8 cellular contexts compared by ENCODE assay signal in genomic region chr2:219294356-219295351, GRCh38. TPM values are rescaled to one million over a fixed set of nuclear protein-coding genes. Genes with fewer than 3 reads are reported as not detected.
DNase-seq lines count a peak whose midpoint lies in the region; ATAC-seq, FAIRE-seq and TF ChIP-seq lines count a peak whose summit lies in the region.

No MANE protein-coding gene starts in this region.

- peak overlapping the region; percentile 84 for H3K27ac Mint-ChIP-seq in activated CD4-positive, alpha-beta T cell treated with anti-CD3 and anti-CD28 coated beads for 36 hours

- ATAC-seq in GM18520 (IDR thresholded peaks at IDR 0.05; ENCODE audit: unreplicated experiment) (peak; percentile 86), HG03045 (IDR thresholded peaks at IDR 0.05; ENCODE audit: unreplicated experiment) (peak; percentile 80), HepG2 (peak; percentile 85)
- peak; percentile 90 for ATAC-seq in activated CD4-positive, alpha-beta T cell treated with anti-CD3 and anti-CD28 coated beads for 36 hours

- H3K36me3 Mint-ChIP-seq in activated CD4-positive, alpha-beta T cell treated with anti-CD3 and anti-CD28 coated beads for 36 hours (ENCODE audit: low read depth) = no peaks in the 10 kb centered on the region

- H3K27ac ChIP-seq in colonic mucosa (peak overlapping the region; percentile 51), HepG2 (ENCODE audit: extremely low read length, insufficient read depth, low read length) (no peak overlapping the region)

- TF ChIP-seq POLR2A in HepG2 (IDR thresholded peaks at IDR 0.05; ENCODE audit: insufficient read depth in 1 of 2, low read depth in 2 of 2, low read length in 2 of 2) = peak; percentile 48 to 70; a peak in 3 of 4 replicates

- in situ Hi-C loops in ACHN (cut with HindIII; ENCODE audit: low pct_ligation_motif_present, low pct_unique_long_range_greater_than_20kb, low sequenced_read_pairs) (no loop called here), HepG2 (cut with HindIII; ENCODE audit: extremely low pct_ligation_motif_present, low pct_unique_long_range_greater_than_20kb) (loop anchor here (5.0 kb wide), 1 partner anchor 122 kb away; the partner anchor contains the start of gene SLC23A3)

- peak overlapping the region; percentile 77 for H2AFZ ChIP-seq in HepG2 (ENCODE audit: low read length)

- H3K9me3 Mint-ChIP-seq in activated CD4-positive, alpha-beta T cell treated with anti-CD3 and anti-CD28 coated beads for 36 hours (ENCODE audit: low read depth) = no peaks in the 10 kb centered on the region

- H4K20me1 ChIP-seq in HepG2 (ENCODE audit: insufficient read depth, low read length) = no peaks in the 10 kb centered on the region

- 20% methylated on average over 26 of the region's 67 CpGs for WGBS in HepG2 (ENCODE audit: low lambda C conversion rate)

- BruUV-seq in HepG2 (replicated peaks; lab: Mats Ljungman, UMichigan) = no TSS peak

- peak; percentile 89 for FAIRE-seq in HepG2 (lab: Jason Lieb, UNC)

- TF ChIP-seq EP300 in HepG2 (IDR thresholded peaks at IDR 0.05; ENCODE audit: low read depth in 2 of 2, low read length in 2 of 2) (peak; percentile 48 to 53; a peak in 1 of 4 replicates), HepG2 (CRISPR knock-in tag; IDR thresholded peaks at IDR 0.05; ENCODE audit: borderline replicate concordance) (no peak)

- TF ChIP-seq CTCF in colonic mucosa (IDR thresholded peaks at IDR 0.05) (peak; percentile 99), HepG2 (CRISPR knock-in tag; IDR thresholded peaks at IDR 0.05) (peak; percentile 93)

- peak overlapping the region; percentile 87 for H3K4me2 ChIP-seq in HepG2 (ENCODE audit: low read depth, low read length)

- intact Hi-C loops in activated CD4-positive, alpha-beta T cell treated with anti-CD3 and anti-CD28 coated beads for 36 hours (cut with DNase I, micrococcal nuclease) = loop anchor here (1.0 to 5.0 kb wide), 12 partner anchors 15 to 248 kb away; partner anchors contain the start of genes DNAJB2 (in 2 of the 2), NHEJ1 (in 2 of the 2), RETREG2 (in 2 of the 2) and TUBA4A (in 2 of the 2)
- intact Hi-C loops in colonic mucosa (cut with DNase I) (loop anchor here (5.0 to 10.0 kb wide), 2 partner anchors 70 to 237 kb away; partner anchors contain the start of genes ANKZF1 and ATG9A), HepG2 (cut with micrococcal nuclease; ENCODE audit: unreplicated experiment) (loop anchor here (1.0 to 10.0 kb wide), 7 partner anchors 15 to 240 kb away; partner anchors contain the start of genes ABCB6, ANKZF1, ATG9A and DNAJB2)

- H3K36me3 ChIP-seq in colonic mucosa (no peaks in the 10 kb centered on the region), HepG2 (replicated peaks in 1 of 2; ENCODE audit: control insufficient read depth in 1 of 2, insufficient read depth in 2 of 2, low read length in 2 of 2) (no peaks in the 10 kb centered on the region)

- peaks cover 22% of the 10 kb centered on the region for H3K4me1 Mint-ChIP-seq in activated CD4-positive, alpha-beta T cell treated with anti-CD3 and anti-CD28 coated beads for 36 hours

- CTCF ChIA-PET in activated CD4-positive, alpha-beta T cell treated with anti-CD3 and anti-CD28 coated beads for 36 hours (lab: Charles Lee) = interaction anchor here (0.6 to 12.9 kb wide), 52 partner anchors 11 to 637 kb away, joined by 3 to 257 read pairs (median 5); partner anchors contain the start of genes ABCB6, ANKZF1, ATG9A and CNPPD1
- CTCF ChIA-PET in HepG2 (lab: Yijun Ruan, JAX; ENCODE audit: low intra/inter-chr PET ratio, low total read pairs) = interaction anchor here (1.2 to 3.4 kb wide), 8 partner anchors 18 to 135 kb away, joined by 3 to 88 read pairs (median 10); partner anchors contain the start of genes ANKZF1, ATG9A, DNAJB2 and NHEJ1

- H3K4me1 ChIP-seq in colonic mucosa (no peaks in the 10 kb centered on the region), HepG2 (ENCODE audit: insufficient read depth, low read length) (peaks cover 36% of the 10 kb centered on the region)

- H3K79me2 ChIP-seq in HepG2 (ENCODE audit: insufficient read depth, low read length) = no peaks in the 10 kb centered on the region

- POLR2A ChIA-PET in activated CD4-positive, alpha-beta T cell treated with anti-CD3 and anti-CD28 coated beads for 36 hours (lab: Charles Lee) = interaction anchor here (0.5 to 1.3 kb wide), 7 partner anchors 15 to 119 kb away, joined by 3 to 8 read pairs (median 4); partner anchors contain the start of genes CNPPD1, DNAJB2, TUBA4A and TUBA4B
- POLR2A ChIA-PET in HepG2 (lab: Yijun Ruan, JAX) = interaction anchor here (0.8 to 3.6 kb wide), 17 partner anchors 8 to 293 kb away, joined by 3 to 47 read pairs (median 6); partner anchors contain the start of genes ABCB6, ANKZF1, ATG9A and CNPPD1

- H3K27me3 ChIP-seq in colonic mucosa (no peaks in the 10 kb centered on the region), HepG2 (ENCODE audit: control insufficient read depth in 1 of 2, insufficient read depth in 2 of 2, low read length in 2 of 2) (peaks cover 6 to 83% of the 10 kb centered on the region in 2 experiments; a peak in 4 of 5 replicates)

- peak; percentile 99 for TF ChIP-seq RAD21 in HepG2 (CRISPR knock-in tag; IDR thresholded peaks at IDR 0.05)

- peak overlapping the region; percentile 68 for H3K4me3 Mint-ChIP-seq in activated CD4-positive, alpha-beta T cell treated with anti-CD3 and anti-CD28 coated beads for 36 hours

- H3K9ac ChIP-seq in colonic mucosa (ENCODE audit: low read depth in 2 of 2, low read length in 2 of 2) (peak overlapping the region; percentile 68 to 73), HepG2 (ENCODE audit: insufficient read depth, low read depth, low read length) (peak overlapping the region; percentile 75)

- H3K4me3 ChIP-seq in colonic mucosa (peak overlapping the region; percentile 53), HepG2 (replicated peaks in 1 of 3; ENCODE audit: insufficient read depth in 1 of 3, low read depth in 2 of 3, low read length in 3 of 3) (peak overlapping the region; percentile 60 to 81 (median 80))

- peak; percentile 86 for DNase-seq in ACHN
- peak; percentile 80 for DNase-seq in NCI-H2171 treated with DMSO at 0.1 percent for 48 hours (lab: John Stamatoyannopoulos, UW)
- DNase-seq in activated CD4-positive, alpha-beta T cell treated with anti-CD3 and anti-CD28 coated beads for 36 hours = peak; percentile 93
- peak; percentile 91 for DNase-seq in colonic mucosa
- peak; percentile 80 for DNase-seq in HepG2 (ENCODE audit: low spot score)
- DNase-seq in stimulated activated CD4-positive, alpha-beta T cell treated with anti-CD3 and anti-CD28 coated beads, Interleukin-4, amount 100 ng/mL, for 1 hour = peak; percentile 89

- H3K27me3 Mint-ChIP-seq in activated CD4-positive, alpha-beta T cell treated with anti-CD3 and anti-CD28 coated beads for 36 hours = no peaks in the 10 kb centered on the region

- H3K9me3 ChIP-seq in colonic mucosa (no peaks in the 10 kb centered on the region), HepG2 (ENCODE audit: low read length) (no peaks in the 10 kb centered on the region)

RNA-seq across cellular contexts. Expression of gene PTPRN, which starts 14.5 kb away (rescaled TPM):
- total RNA-seq in activated CD4-positive, alpha-beta T cell treated with anti-CD3 and anti-CD28 coated beads for 36 hours = under 1 TPM; 0.30 to 0.43 TPM
- 1 to 10 TPM; 1.9 to 2.0 TPM for total RNA-seq in colonic mucosa
- not detected in 2 replicates for total RNA-seq in HepG2 (2016; rRNA removed; fragmentation: Illumina TruSeq; extraction: Trizol)
- not detected in 2 replicates for total RNA-seq in HepG2 (2016; cell fraction: cytosol; rRNA removed; fragmentation: Illumina TruSeq; extraction: Trizol; ENCODE audit: low read depth)
- not detected in 2 replicates for total RNA-seq in HepG2 (2016; cell fraction: insoluble cytoplasmic fraction; rRNA removed; fragmentation: Illumina TruSeq; extraction: Trizol)
- not detected in 2 replicates for total RNA-seq in HepG2 (2016; cell fraction: membrane; rRNA removed; fragmentation: Illumina TruSeq; extraction: Trizol)
- not detected in 2 replicates for total RNA-seq in HepG2 (2016; cell fraction: nucleus; rRNA removed; fragmentation: Illumina TruSeq; extraction: Trizol)
- 0.24 and 0.26 TPM in 2 replicates for polyA plus RNA-seq in HepG2 (2011; rRNA removed)
- polyA plus RNA-seq in HepG2 (2011; cell fraction: cytosol; rRNA removed) = 0.05 and 0.10 TPM in 2 replicates
- 0.08 and 0.12 TPM in 2 replicates for polyA plus RNA-seq in HepG2 (2011; cell fraction: nucleus; rRNA removed)
- 0.51 and 0.74 TPM in 2 replicates for polyA plus RNA-seq in HepG2 (2012)
- not detected in 2 replicates for polyA plus RNA-seq in HepG2 (2016; cell fraction: cytosol; fragmentation: Illumina TruSeq; extraction: Trizol; ENCODE audit: low read depth)
- polyA plus RNA-seq in HepG2 (2016; cell fraction: insoluble cytoplasmic fraction; fragmentation: Illumina TruSeq; extraction: Trizol; ENCODE audit: low read depth) = not detected in 2 replicates
- not detected in 2 replicates for polyA plus RNA-seq in HepG2 (2016; cell fraction: membrane; fragmentation: Illumina TruSeq; extraction: Trizol; ENCODE audit: low read depth)
- not detected in 2 replicates for polyA plus RNA-seq in HepG2 (2016; cell fraction: nucleus; fragmentation: Illumina TruSeq; extraction: Trizol; ENCODE audit: insufficient read depth, low read depth)
- polyA minus RNA-seq in HepG2 (2011; rRNA and poly(A)+ RNA removed; ENCODE audit: low replicate concordance) = 0.06 TPM in 1 of 2 replicates, not detected in the other
- polyA minus RNA-seq in HepG2 (2011; cell fraction: cytosol; rRNA and poly(A)+ RNA removed) = not detected in 2 replicates
- polyA minus RNA-seq in HepG2 (2011; cell fraction: nucleus; rRNA and poly(A)+ RNA removed) = not detected in 2 replicates

RNA-seq across cellular contexts. Expression of gene DNAJB2, which starts 15.5 kb away (rescaled TPM):
- total RNA-seq in activated CD4-positive, alpha-beta T cell treated with anti-CD3 and anti-CD28 coated beads for 36 hours = 10 to 100 TPM; 51.8 to 62.8 TPM
- total RNA-seq in colonic mucosa = 10 to 100 TPM; 65.8 to 71.1 TPM
- 18.6 and 21.3 TPM in 2 replicates for total RNA-seq in HepG2 (2016; rRNA removed; fragmentation: Illumina TruSeq; extraction: Trizol)
- 11.0 and 12.3 TPM in 2 replicates for total RNA-seq in HepG2 (2016; cell fraction: cytosol; rRNA removed; fragmentation: Illumina TruSeq; extraction: Trizol; ENCODE audit: low read depth)
- total RNA-seq in HepG2 (2016; cell fraction: insoluble cytoplasmic fraction; rRNA removed; fragmentation: Illumina TruSeq; extraction: Trizol) = 17.1 and 21.1 TPM in 2 replicates
- 18.1 and 22.0 TPM in 2 replicates for total RNA-seq in HepG2 (2016; cell fraction: membrane; rRNA removed; fragmentation: Illumina TruSeq; extraction: Trizol)
- 14.6 and 15.9 TPM in 2 replicates for total RNA-seq in HepG2 (2016; cell fraction: nucleus; rRNA removed; fragmentation: Illumina TruSeq; extraction: Trizol)
- 31.1 and 55.2 TPM in 2 replicates for polyA plus RNA-seq in HepG2 (2011; rRNA removed)
- 30.3 and 35.7 TPM in 2 replicates for polyA plus RNA-seq in HepG2 (2011; cell fraction: cytosol; rRNA removed)
- polyA plus RNA-seq in HepG2 (2011; cell fraction: nucleus; rRNA removed) = 135 and 143 TPM in 2 replicates
- polyA plus RNA-seq in HepG2 (2012) = 29.8 and 56.4 TPM in 2 replicates
- polyA plus RNA-seq in HepG2 (2016; cell fraction: cytosol; fragmentation: Illumina TruSeq; extraction: Trizol; ENCODE audit: low read depth) = 12.6 and 15.8 TPM in 2 replicates
- polyA plus RNA-seq in HepG2 (2016; cell fraction: insoluble cytoplasmic fraction; fragmentation: Illumina TruSeq; extraction: Trizol; ENCODE audit: low read depth) = 26.8 and 30.7 TPM in 2 replicates
- 23.9 and 24.2 TPM in 2 replicates for polyA plus RNA-seq in HepG2 (2016; cell fraction: membrane; fragmentation: Illumina TruSeq; extraction: Trizol; ENCODE audit: low read depth)
- polyA plus RNA-seq in HepG2 (2016; cell fraction: nucleus; fragmentation: Illumina TruSeq; extraction: Trizol; ENCODE audit: insufficient read depth, low read depth) = 42.9 and 50.3 TPM in 2 replicates
- polyA minus RNA-seq in HepG2 (2011; rRNA and poly(A)+ RNA removed; ENCODE audit: low replicate concordance) = 17.7 and 40.8 TPM in 2 replicates
- 14.7 and 20.1 TPM in 2 replicates for polyA minus RNA-seq in HepG2 (2011; cell fraction: cytosol; rRNA and poly(A)+ RNA removed)
- polyA minus RNA-seq in HepG2 (2011; cell fraction: nucleus; rRNA and poly(A)+ RNA removed) = 23.2 and 30.5 TPM in 2 replicates

RNA-seq across cellular contexts. Expression of gene RESP18, which starts 37.9 kb away (rescaled TPM):
- total RNA-seq in activated CD4-positive, alpha-beta T cell treated with anti-CD3 and anti-CD28 coated beads for 36 hours = not detected
- total RNA-seq in colonic mucosa (not detected), HepG2 (2016; rRNA removed; fragmentation: Illumina TruSeq; extraction: Trizol) (not detected in 2 replicates)
- total RNA-seq in HepG2 (2016; cell fraction: cytosol; rRNA removed; fragmentation: Illumina TruSeq; extraction: Trizol; ENCODE audit: low read depth) = not detected in 2 replicates
- not detected in 2 replicates for total RNA-seq in HepG2 (2016; cell fraction: insoluble cytoplasmic fraction; rRNA removed; fragmentation: Illumina TruSeq; extraction: Trizol)
- total RNA-seq in HepG2 (2016; cell fraction: membrane; rRNA removed; fragmentation: Illumina TruSeq; extraction: Trizol) = not detected in 2 replicates
- not detected in 2 replicates for total RNA-seq in HepG2 (2016; cell fraction: nucleus; rRNA removed; fragmentation: Illumina TruSeq; extraction: Trizol)
- not detected in 2 replicates for polyA plus RNA-seq in HepG2 (2011; rRNA removed)
- polyA plus RNA-seq in HepG2 (2011; cell fraction: cytosol; rRNA removed) = not detected in 2 replicates
- polyA plus RNA-seq in HepG2 (2011; cell fraction: nucleus; rRNA removed) = not detected in 2 replicates
- not detected in 2 replicates for polyA plus RNA-seq in HepG2 (2012)
- not detected in 2 replicates for polyA plus RNA-seq in HepG2 (2016; cell fraction: cytosol; fragmentation: Illumina TruSeq; extraction: Trizol; ENCODE audit: low read depth)
- not detected in 2 replicates for polyA plus RNA-seq in HepG2 (2016; cell fraction: insoluble cytoplasmic fraction; fragmentation: Illumina TruSeq; extraction: Trizol; ENCODE audit: low read depth)
- polyA plus RNA-seq in HepG2 (2016; cell fraction: membrane; fragmentation: Illumina TruSeq; extraction: Trizol; ENCODE audit: low read depth) = not detected in 2 replicates
- polyA plus RNA-seq in HepG2 (2016; cell fraction: nucleus; fragmentation: Illumina TruSeq; extraction: Trizol; ENCODE audit: insufficient read depth, low read depth) = not detected in 2 replicates
- polyA minus RNA-seq in HepG2 (2011; rRNA and poly(A)+ RNA removed; ENCODE audit: low replicate concordance) = not detected in 2 replicates
- not detected in 2 replicates for polyA minus RNA-seq in HepG2 (2011; cell fraction: cytosol; rRNA and poly(A)+ RNA removed)
- polyA minus RNA-seq in HepG2 (2011; cell fraction: nucleus; rRNA and poly(A)+ RNA removed) = not detected in 2 replicates

RNA-seq across cellular contexts. Expression of gene TUBA4A, which starts 40.9 kb away (rescaled TPM):
- 100 to 1,000 TPM; 210 to 369 TPM for total RNA-seq in activated CD4-positive, alpha-beta T cell treated with anti-CD3 and anti-CD28 coated beads for 36 hours
- total RNA-seq in colonic mucosa (100 to 1,000 TPM in 1 of 2 donors, 10 to 100 TPM in 1; 68.4 to 149 TPM), HepG2 (2016; rRNA removed; fragmentation: Illumina TruSeq; extraction: Trizol) (0.97 and 1.3 TPM in 2 replicates)
- 0.10 and 0.18 TPM in 2 replicates for total RNA-seq in HepG2 (2016; cell fraction: cytosol; rRNA removed; fragmentation: Illumina TruSeq; extraction: Trizol; ENCODE audit: low read depth)
- 1.2 and 2.1 TPM in 2 replicates for total RNA-seq in HepG2 (2016; cell fraction: insoluble cytoplasmic fraction; rRNA removed; fragmentation: Illumina TruSeq; extraction: Trizol)
- total RNA-seq in HepG2 (2016; cell fraction: membrane; rRNA removed; fragmentation: Illumina TruSeq; extraction: Trizol) = 0.34 and 0.52 TPM in 2 replicates
- 0.78 and 0.81 TPM in 2 replicates for total RNA-seq in HepG2 (2016; cell fraction: nucleus; rRNA removed; fragmentation: Illumina TruSeq; extraction: Trizol)
- 12.7 and 19.5 TPM in 2 replicates for polyA plus RNA-seq in HepG2 (2011; rRNA removed)
- polyA plus RNA-seq in HepG2 (2011; cell fraction: cytosol; rRNA removed) = 10.0 and 11.2 TPM in 2 replicates
- polyA plus RNA-seq in HepG2 (2011; cell fraction: nucleus; rRNA removed) = 37.1 and 38.2 TPM in 2 replicates
- polyA plus RNA-seq in HepG2 (2012) = 15.6 and 17.6 TPM in 2 replicates
- polyA plus RNA-seq in HepG2 (2016; cell fraction: cytosol; fragmentation: Illumina TruSeq; extraction: Trizol; ENCODE audit: low read depth) = 0.87 and 1.3 TPM in 2 replicates
- 2.8 TPM in 2 replicates for polyA plus RNA-seq in HepG2 (2016; cell fraction: insoluble cytoplasmic fraction; fragmentation: Illumina TruSeq; extraction: Trizol; ENCODE audit: low read depth)
- polyA plus RNA-seq in HepG2 (2016; cell fraction: membrane; fragmentation: Illumina TruSeq; extraction: Trizol; ENCODE audit: low read depth) = 0.76 and 1.1 TPM in 2 replicates
- 1.9 and 3.4 TPM in 2 replicates for polyA plus RNA-seq in HepG2 (2016; cell fraction: nucleus; fragmentation: Illumina TruSeq; extraction: Trizol; ENCODE audit: insufficient read depth, low read depth)
- 6.5 and 116 TPM in 2 replicates for polyA minus RNA-seq in HepG2 (2011; rRNA and poly(A)+ RNA removed; ENCODE audit: low replicate concordance)
- 1.8 and 2.1 TPM in 2 replicates for polyA minus RNA-seq in HepG2 (2011; cell fraction: cytosol; rRNA and poly(A)+ RNA removed)
- 2.0 and 3.0 TPM in 2 replicates for polyA minus RNA-seq in HepG2 (2011; cell fraction: nucleus; rRNA and poly(A)+ RNA removed)

RNA-seq across cellular contexts. Expression of gene TUBA4B, which starts 41.6 kb away (rescaled TPM):
- total RNA-seq in activated CD4-positive, alpha-beta T cell treated with anti-CD3 and anti-CD28 coated beads for 36 hours = not detected
- not detected for total RNA-seq in colonic mucosa
- 0.18 and 0.29 TPM in 2 replicates for total RNA-seq in HepG2 (2016; rRNA removed; fragmentation: Illumina TruSeq; extraction: Trizol)
- total RNA-seq in HepG2 (2016; cell fraction: cytosol; rRNA removed; fragmentation: Illumina TruSeq; extraction: Trizol; ENCODE audit: low read depth) = 0.30 and 0.35 TPM in 2 replicates
- 0.18 and 0.24 TPM in 2 replicates for total RNA-seq in HepG2 (2016; cell fraction: insoluble cytoplasmic fraction; rRNA removed; fragmentation: Illumina TruSeq; extraction: Trizol)
- total RNA-seq in HepG2 (2016; cell fraction: membrane; rRNA removed; fragmentation: Illumina TruSeq; extraction: Trizol) = 0.34 and 0.41 TPM in 2 replicates
- 0.28 TPM in 1 of 2 replicates, not detected in the other for total RNA-seq in HepG2 (2016; cell fraction: nucleus; rRNA removed; fragmentation: Illumina TruSeq; extraction: Trizol)
- polyA plus RNA-seq in HepG2 (2011; rRNA removed) = 0.18 and 0.22 TPM in 2 replicates
- polyA plus RNA-seq in HepG2 (2011; cell fraction: cytosol; rRNA removed) = 0.32 and 0.55 TPM in 2 replicates
- 0.19 and 0.21 TPM in 2 replicates for polyA plus RNA-seq in HepG2 (2011; cell fraction: nucleus; rRNA removed)
- polyA plus RNA-seq in HepG2 (2012) = not detected in 2 replicates
- polyA plus RNA-seq in HepG2 (2016; cell fraction: cytosol; fragmentation: Illumina TruSeq; extraction: Trizol; ENCODE audit: low read depth) = 0.10 and 0.15 TPM in 2 replicates
- 0.27 and 0.32 TPM in 2 replicates for polyA plus RNA-seq in HepG2 (2016; cell fraction: insoluble cytoplasmic fraction; fragmentation: Illumina TruSeq; extraction: Trizol; ENCODE audit: low read depth)
- 0.21 and 0.30 TPM in 2 replicates for polyA plus RNA-seq in HepG2 (2016; cell fraction: membrane; fragmentation: Illumina TruSeq; extraction: Trizol; ENCODE audit: low read depth)
- 0.57 TPM in 1 of 2 replicates, not detected in the other for polyA plus RNA-seq in HepG2 (2016; cell fraction: nucleus; fragmentation: Illumina TruSeq; extraction: Trizol; ENCODE audit: insufficient read depth, low read depth)
- 0.19 TPM in 1 of 2 replicates, not detected in the other for polyA minus RNA-seq in HepG2 (2011; rRNA and poly(A)+ RNA removed; ENCODE audit: low replicate concordance)
- not detected in 2 replicates for polyA minus RNA-seq in HepG2 (2011; cell fraction: cytosol; rRNA and poly(A)+ RNA removed)
- not detected in 2 replicates for polyA minus RNA-seq in HepG2 (2011; cell fraction: nucleus; rRNA and poly(A)+ RNA removed)
